12 cellular contexts compared by ENCODE assay signal in the genomic region with DNA sequence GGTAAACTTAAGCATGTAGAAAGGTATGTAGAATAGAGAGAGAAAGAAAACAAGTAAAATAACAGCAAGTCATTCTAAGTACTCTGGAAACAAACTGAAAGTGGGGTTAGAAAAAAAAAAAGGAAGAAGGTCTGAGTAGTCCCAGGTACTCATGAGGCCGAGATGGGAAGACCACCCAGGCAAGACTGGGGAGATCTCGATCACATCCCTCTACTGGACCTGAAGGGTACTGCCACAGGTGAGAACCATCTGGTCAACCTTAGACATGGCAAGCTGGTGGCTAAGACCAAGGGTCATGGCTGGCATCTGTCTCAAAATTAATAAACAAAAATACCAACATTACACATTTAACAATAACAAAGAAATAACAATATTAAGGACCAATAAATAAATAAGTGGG. TPM values are rescaled to one million over a fixed set of nuclear protein-coding genes. Genes with fewer than 3 reads are reported as not detected.
A peak's percentile ranks its signal among the peaks of the same experiment; 100 is the strongest.
DNase-seq lines count a peak whose midpoint lies in the region; ATAC-seq and TF ChIP-seq lines count a peak whose summit lies in the region.
"Had no signal": no experiment of that assay in that cellular context is flagged by ENCODE, and none has a peak within 500 bp of the region (broad histone marks: within the 10 kb centered on the region; RNA-seq: fewer than 3 reads in every experiment).

No MANE protein-coding gene starts in this region.

- H2AFZ ChIP-seq in Loucy (ENCODE audit: low read length): no peak overlapping the region

- no peaks in the 10 kb centered on the region for H4K20me1 ChIP-seq in Loucy (ENCODE audit: insufficient read depth, low read length, poor library complexity, severe bottlenecking)
- H4K20me1 ChIP-seq: BLaER1 had no signal

- H3K4me3 Mint-ChIP-seq in activated T-cell treated with anti-CD3 and anti-CD28 coated beads, Interleukin-2, amount 50 U/mL, for 72 hours: no peak overlapping the region

- DNase-seq in activated T-cell treated with anti-CD3 and anti-CD28 coated beads, Interleukin-2, amount 50 U/mL, for 72 hours: peak in 1 of 2 donors; percentile 12
- DNase-seq in activated T-cell treated with anti-CD3 and anti-CD28 coated beads for 4 hours (no peak), dermis blood vessel endothelial cell (peak; percentile 5), retinal pigment epithelial cell (ENCODE audit: low read depth) (no peak), cerebellar nuclear complex (lab: John Stamatoyannopoulos, UW) (no peak), activated gamma-delta T cell treated with Interleukin-2 at 50 U/mL for 16 hours (no peak)
- DNase-seq: activated CD8-positive, alpha-beta memory T cell treated with anti-CD3 and anti-CD28 coated beads for 24 hours; left ventricle myocardium superior; NCI-H2227 treated with DMSO at 0.1 percent for 48 hours had no signal

- H3K27me3 ChIP-seq in Loucy (ENCODE audit: insufficient read depth, low read length, poor library complexity, severe bottlenecking): no peaks in the 10 kb centered on the region
- H3K27me3 ChIP-seq: BLaER1 had no signal

- H3K9me2 ChIP-seq in Loucy (replicated peaks; ENCODE audit: low read depth, low read length): no peaks in the 10 kb centered on the region

- H3K9ac ChIP-seq in Loucy (ENCODE audit: low read depth, low read length, poor library complexity, severe bottlenecking): no peak overlapping the region
- H3K9ac ChIP-seq: BLaER1 had no signal

- no peak overlapping the region for H3K4me2 ChIP-seq in Loucy (ENCODE audit: low read depth, low read length, poor library complexity, severe bottlenecking)
- H3K4me2 ChIP-seq: BLaER1 had no signal

- H3K4me1 ChIP-seq in Loucy (ENCODE audit: insufficient read depth, low read length, poor library complexity, severe bottlenecking): no peaks in the 10 kb centered on the region
- H3K4me1 ChIP-seq: BLaER1 had no signal

- H3F3A ChIP-seq in Loucy (ENCODE audit: low read depth): no peaks in the 10 kb centered on the region

- peaks cover 5% of the 10 kb centered on the region for H3K27me3 Mint-ChIP-seq in activated T-cell treated with anti-CD3 and anti-CD28 coated beads, Interleukin-2, amount 50 U/mL, for 72 hours (ENCODE audit: low read depth)

- H3K9me3 ChIP-seq in Loucy (ENCODE audit: insufficient read depth, low read depth, low read length): no peaks in the 10 kb centered on the region; the same call in 1 of the 2 replicates

- H3K4me1 Mint-ChIP-seq in activated T-cell treated with anti-CD3 and anti-CD28 coated beads, Interleukin-2, amount 50 U/mL, for 72 hours (ENCODE audit: low read depth): peaks cover 23% of the 10 kb centered on the region

- TF ChIP-seq CTCF in Loucy (conservative IDR thresholded peaks at IDR 0.05; ENCODE audit: low read length): peak; percentile 60
- peak; percentile 33 for TF ChIP-seq CTCF in retinal pigment epithelial cell (conservative IDR thresholded peaks at IDR 0.05; ENCODE audit: low read depth, low read length)

- no peak for ATAC-seq in activated T-cell treated with anti-CD3 and anti-CD28 coated beads, Interleukin-2, amount 50 U/mL, for 72 hours (replicated peaks in 1 of 2)
- no peak for ATAC-seq in HG03457 (IDR thresholded peaks at IDR 0.05; ENCODE audit: unreplicated experiment)
- ATAC-seq: left ventricle myocardium superior had no signal

- peaks cover 14% of the 10 kb centered on the region in 2 donors for H3K9me3 Mint-ChIP-seq in activated T-cell treated with anti-CD3 and anti-CD28 coated beads, Interleukin-2, amount 50 U/mL, for 72 hours

- no peak overlapping the region for H3K4me3 ChIP-seq in Loucy (ENCODE audit: low read length, poor library complexity, severe bottlenecking)
- no peak overlapping the region for H3K4me3 ChIP-seq in retinal pigment epithelial cell (ENCODE audit: low read length)
- H3K4me3 ChIP-seq: BLaER1 had no signal

- H3K36me3 Mint-ChIP-seq in activated T-cell treated with anti-CD3 and anti-CD28 coated beads, Interleukin-2, amount 50 U/mL, for 72 hours (ENCODE audit: insufficient read depth in 2 of 2): peaks cover 6 to 20% of the 10 kb centered on the region in 2 donors

- no peaks in the 10 kb centered on the region for H3K36me3 ChIP-seq in Loucy (ENCODE audit: insufficient read depth, low read length)
- H3K36me3 ChIP-seq: BLaER1 had no signal

- peak overlapping the region; percentile 3 for H3K27ac Mint-ChIP-seq in activated T-cell treated with anti-CD3 and anti-CD28 coated beads, Interleukin-2, amount 50 U/mL, for 72 hours

- no peaks in the 10 kb centered on the region for H3K79me2 ChIP-seq in Loucy (ENCODE audit: insufficient read depth, low read length)

RNA-seq across cellular contexts. Expression of gene ZNF724, which starts 36.3 kb away (rescaled TPM):
- 10 to 100 TPM; 12.7 to 15.4 TPM for total RNA-seq in activated T-cell treated with anti-CD3 and anti-CD28 coated beads, Interleukin-2, amount 50 U/mL, for 72 hours
- total RNA-seq in dermis blood vessel endothelial cell: 5.6 and 8.7 TPM in 2 replicates
